Comparison of ENCODE assay signal across 25 cellular contexts in the genomic region with DNA sequence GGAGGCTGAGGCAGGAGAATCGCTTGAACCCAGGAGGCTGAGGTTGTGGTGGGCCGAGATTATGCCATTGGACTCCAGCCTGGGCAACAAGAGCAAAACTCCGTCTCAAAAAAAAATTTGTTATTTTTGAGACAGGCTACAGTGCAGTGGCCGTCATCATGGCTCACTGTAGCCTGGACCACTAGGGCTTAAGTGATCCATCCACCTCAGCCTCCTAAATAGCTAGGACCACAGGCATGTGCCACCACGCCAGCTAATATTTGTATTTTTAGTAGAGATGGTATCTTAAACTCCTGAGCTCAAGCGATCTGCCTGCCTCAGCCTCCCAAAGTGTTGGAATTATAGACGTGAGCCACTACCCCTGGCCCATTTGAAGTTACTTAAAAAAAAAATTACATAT. TPM values are rescaled to one million over a fixed set of nuclear protein-coding genes. Genes with fewer than 3 reads are reported as not detected.
"Had no signal": no experiment of that assay in that cellular context is flagged by ENCODE, and none has a peak within 500 bp of the region (broad histone marks: within the 10 kb centered on the region; RNA-seq: fewer than 3 reads in every experiment).

No MANE protein-coding gene starts in this region.

- DNase-seq: activated CD4-positive, alpha-beta T cell treated with anti-CD3 and anti-CD28 coated beads, Interleukin-2, amount 50 U/mL, for 48 hours; activated gamma-delta T cell treated with Interleukin-2 at 50 U/mL for 16 hours; body of pancreas; cortex of kidney; effector CD4-positive, alpha-beta T cell; erythroblast; foreskin fibroblast; left colon; naive B cell; stimulated activated CD4-positive, alpha-beta T cell treated with anti-CD3 and anti-CD28 coated beads, Interleukin-1b, Interleukin-23, amount 100 ng/mL, for 48 hours; T1000; transverse colon; uterus had no signal

- H3K9me3 Mint-ChIP-seq: activated T-helper 1 cell treated with anti-CD3 and anti-CD28 coated beads, Interleukin-12 subunit alpha, Interleukin-12 subunit beta, Interleukin-2, Interleukin-4 antibody, amounts not matched to agents 30 ng/mL and 10 ng/mL and 1 ng/mL, durations not matched to agents 14 hours and 24 hours and 36 hours; memory B cell; naive B cell; T-helper 1 cell treated with Interleukin-12 subunit alpha and Interleukin-12 subunit beta and Interleukin-4 antibody, amounts not matched to agents 30 μg/mL and 1 μg/mL, for 36 hours; WTC11 had no signal

- H3K4me3 ChIP-seq: body of pancreas, cardiac muscle cell, transverse colon, uterus had no signal

- H3K27ac ChIP-seq: cardiac muscle cell had no signal

- H3K9me3 ChIP-seq: body of pancreas, mucosa of descending colon, transverse colon, uterus had no signal

- H3K36me3 ChIP-seq: uterus had no signal

- H3K27me3 ChIP-seq: body of pancreas, cardiac muscle cell, transverse colon, uterus had no signal

- H3K27me3 Mint-ChIP-seq: memory B cell, naive B cell had no signal

RNA-seq across cellular contexts. Expression of a gene that starts 27.3 kb away (rescaled TPM):
- total RNA-seq: activated T-helper 1 cell treated with anti-CD3 and anti-CD28 coated beads, Interleukin-12 subunit alpha, Interleukin-12 subunit beta, Interleukin-2, Interleukin-4 antibody, amounts not matched to agents 30 ng/mL and 10 ng/mL and 1 ng/mL, durations not matched to agents 14 hours and 24 hours and 36 hours; cerebellum; fibroblast of lung; glomerular endothelial cell; left colon; occipital lobe; temporal lobe; WTC11 had no signal
- polyA plus RNA-seq: fibroblast of lung, neural cell had no signal
